ENCODE assay signal across 8 cellular contexts in the genomic region with DNA sequence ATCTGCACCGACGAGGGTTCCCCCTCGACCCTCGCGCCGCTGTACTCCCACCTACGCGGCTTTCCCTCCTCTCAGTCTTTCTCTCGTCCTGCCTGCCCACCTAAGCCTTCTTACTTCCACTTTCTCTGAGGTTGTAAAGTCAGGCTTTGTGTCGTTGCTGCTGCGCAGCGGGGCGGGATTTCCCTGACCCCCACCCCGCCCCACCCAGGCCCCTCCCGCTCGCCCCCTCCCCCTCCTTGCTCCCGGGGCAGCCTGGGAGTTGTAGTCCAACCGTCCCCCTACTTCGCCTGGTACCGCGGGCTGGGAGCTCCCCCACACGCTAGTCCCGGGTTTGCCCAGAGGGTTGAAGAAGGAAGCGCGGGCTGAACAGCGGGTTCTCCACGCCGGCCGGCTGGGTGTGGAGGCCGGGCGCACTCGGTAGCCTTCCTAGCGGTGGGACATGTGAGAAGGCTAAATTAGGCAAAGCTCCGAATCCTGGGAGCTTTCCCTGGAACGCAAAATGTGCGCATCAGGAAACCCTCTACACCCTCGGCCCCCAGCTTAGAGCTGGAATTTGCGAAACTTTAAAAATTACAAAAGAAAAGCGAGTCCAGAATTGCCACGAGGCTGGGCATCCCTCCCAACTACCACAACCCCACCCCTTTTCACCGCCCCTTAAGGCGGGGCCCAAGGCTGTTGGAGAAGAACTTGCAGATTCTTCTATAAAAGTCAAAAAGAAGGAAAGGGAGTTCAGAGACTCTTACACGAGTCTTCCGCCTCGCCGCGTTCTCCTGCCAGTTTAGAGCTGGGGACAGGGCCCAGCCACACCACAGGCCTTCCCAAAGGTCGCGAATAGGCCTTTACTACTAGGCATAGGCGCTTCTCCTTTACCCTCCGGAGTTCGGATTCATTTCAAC. TPM values are rescaled to one million over a fixed set of nuclear protein-coding genes. Genes with fewer than 3 reads are reported as not detected.
A peak's percentile ranks its signal among the peaks of the same experiment; 100 is the strongest.
DNase-seq lines count a peak whose midpoint lies in the region; ATAC-seq and TF ChIP-seq lines count a peak whose summit lies in the region.

A gene (minus strand): TSS at position 153 of the 896 bp plus-strand sequence. CDS start 1,011 bp downstream, outside the sequence.

- H3K9me3 Mint-ChIP-seq in activated T-cell treated with anti-CD3 and anti-CD28 coated beads, Interleukin-2, amount 50 U/mL, for 72 hours, result no peaks in the 10 kb centered on the region
- H3K9me3 Mint-ChIP-seq in naive thymus-derived CD8-positive, alpha-beta T cell, result no peaks in the 10 kb centered on the region
- no peaks in the 10 kb centered on the region for H3K9me3 Mint-ChIP-seq in stimulated activated naive B cell treated with anti-CD40 and anti-IgM and Interleukin-4, amounts not matched to agents 10 μg/mL and 1 μg/mL and 100 μg/mL, for 72 hours

- H3K9me2 ChIP-seq in PC-3 (replicated peaks; ENCODE audit: low read length), result no peaks in the 10 kb centered on the region

- intact Hi-C loops in PC-3 (cut with micrococcal nuclease), result loop anchor here (2.0 kb wide), 1 partner anchor 100 kb away; no protein-coding TSS in a partner anchor

- no peaks in the 10 kb centered on the region for H3K9me3 ChIP-seq in PC-3 (ENCODE audit: low read length)

- peak within 1 kb of the TSS; percentile 80 to 89 for H3K4me3 Mint-ChIP-seq in activated T-cell treated with anti-CD3 and anti-CD28 coated beads, Interleukin-2, amount 50 U/mL, for 72 hours
- H3K4me3 Mint-ChIP-seq in naive thymus-derived CD8-positive, alpha-beta T cell, result peak within 1 kb of the TSS; percentile 81 to 95 (median 91)
- peak within 1 kb of the TSS; percentile 86 to 89 for H3K4me3 Mint-ChIP-seq in stimulated activated naive B cell treated with anti-CD40 and anti-IgM and Interleukin-4, amounts not matched to agents 10 μg/mL and 1 μg/mL and 100 μg/mL, for 72 hours

- H3K27me3 ChIP-seq in PC-3 (ENCODE audit: low read length), result no peaks in the 10 kb centered on the region

- TF ChIP-seq CTCF in PC-3 (conservative IDR thresholded peaks at IDR 0.05; ENCODE audit: low read depth, low read length), result no peak

- peaks cover 15% of the 10 kb centered on the region for H3K4me1 ChIP-seq in PC-3 (ENCODE audit: insufficient read depth, low read length)

- peak within 1 kb of the TSS; percentile 98 for H3K4me2 ChIP-seq in PC-3 (ENCODE audit: low read length)

- H2AFZ ChIP-seq in PC-3 (ENCODE audit: low read length), result peak within 1 kb of the TSS; percentile 100

- POLR2A ChIA-PET in PC-3 (lab: Charles Lee; ENCODE audit: unreplicated experiment), result interaction anchor here (0.6 to 0.7 kb wide), 3 partner anchors 63 to 169 kb away, joined by 3 to 5 read pairs (median 4); no protein-coding TSS in a partner anchor
- POLR2A ChIA-PET in naive thymus-derived CD8-positive, alpha-beta T cell (lab: Charles Lee), result no interaction called here

- no TSS peak for BruUV-seq in PC-3 (replicated peaks; lab: Mats Ljungman, UMichigan)

- H3K27ac Mint-ChIP-seq in activated T-cell treated with anti-CD3 and anti-CD28 coated beads, Interleukin-2, amount 50 U/mL, for 72 hours, result peak within 1 kb of the TSS; percentile 94
- H3K27ac Mint-ChIP-seq in naive thymus-derived CD8-positive, alpha-beta T cell, result peak within 1 kb of the TSS; percentile 80 to 98 (median 96)
- H3K27ac Mint-ChIP-seq in stimulated activated naive B cell treated with anti-CD40 and anti-IgM and Interleukin-4, amounts not matched to agents 10 μg/mL and 1 μg/mL and 100 μg/mL, for 72 hours, result peak within 1 kb of the TSS; percentile 96

- H3K4me3 ChIP-seq in PC-3 (ENCODE audit: low read length), result peak within 1 kb of the TSS; percentile 89

- H3K4me1 Mint-ChIP-seq in activated T-cell treated with anti-CD3 and anti-CD28 coated beads, Interleukin-2, amount 50 U/mL, for 72 hours (ENCODE audit: low read depth), result peaks cover 27% of the 10 kb centered on the region
- H3K4me1 Mint-ChIP-seq in naive thymus-derived CD8-positive, alpha-beta T cell, result peaks cover 5 to 28% (median 20%) of the 10 kb centered on the region in 4 donors
- H3K4me1 Mint-ChIP-seq in stimulated activated naive B cell treated with anti-CD40 and anti-IgM and Interleukin-4, amounts not matched to agents 10 μg/mL and 1 μg/mL and 100 μg/mL, for 72 hours, result peaks cover 5 to 17% of the 10 kb centered on the region in 2 donors

- ATAC-seq in GM19397 (IDR thresholded peaks at IDR 0.05; ENCODE audit: unreplicated experiment) (peak; percentile 73), HG03565 (IDR thresholded peaks at IDR 0.05; ENCODE audit: unreplicated experiment) (peak; percentile 59), PC-3 (peak; percentile 64)
- peak; percentile 83 to 85 for ATAC-seq in activated T-cell treated with anti-CD3 and anti-CD28 coated beads, Interleukin-2, amount 50 U/mL, for 72 hours (replicated peaks in 1 of 2)
- ATAC-seq in naive thymus-derived CD8-positive, alpha-beta T cell, result peak; percentile 76 to 79
- peak; percentile 85 to 87 for ATAC-seq in stimulated activated naive B cell treated with anti-CD40 and anti-IgM and Interleukin-4, amounts not matched to agents 10 μg/mL and 1 μg/mL and 100 μg/mL, for 72 hours (replicated peaks)

- H3K9ac ChIP-seq in PC-3 (ENCODE audit: low read length), result peak within 1 kb of the TSS; percentile 90

- H3K36me3 Mint-ChIP-seq in activated T-cell treated with anti-CD3 and anti-CD28 coated beads, Interleukin-2, amount 50 U/mL, for 72 hours (ENCODE audit: insufficient read depth in 2 of 2), result peaks cover 0 to 3% of the 10 kb centered on the region in 2 donors
- no peaks in the 10 kb centered on the region for H3K36me3 Mint-ChIP-seq in naive thymus-derived CD8-positive, alpha-beta T cell
- H3K36me3 Mint-ChIP-seq in stimulated activated naive B cell treated with anti-CD40 and anti-IgM and Interleukin-4, amounts not matched to agents 10 μg/mL and 1 μg/mL and 100 μg/mL, for 72 hours, result peaks cover 0 to 1% of the 10 kb centered on the region in 2 donors

- peak within 1 kb of the TSS; percentile 82 for H3K27ac ChIP-seq in PC-3 (ENCODE audit: low read length)

- no peaks in the 10 kb centered on the region for H4K20me1 ChIP-seq in PC-3 (ENCODE audit: low read length)

- DNase-seq in CMK (ENCODE audit: low read depth) (peak; percentile 57), PC-3 (peak; percentile 80), fibroblast of gingiva (ENCODE audit: low read depth) (peak; percentile 86)
- DNase-seq in activated T-cell treated with anti-CD3 and anti-CD28 coated beads, Interleukin-2, amount 50 U/mL, for 72 hours, result peak; percentile 78 to 82
- DNase-seq in naive thymus-derived CD8-positive, alpha-beta T cell, result peak; percentile 69 to 91 (median 78)
- peak; percentile 78 for DNase-seq in stimulated activated naive B cell treated with anti-CD40 and anti-IgM and Interleukin-4, amounts not matched to agents 10 μg/mL and 1 μg/mL and 100 μg/mL, for 72 hours

- H3K36me3 ChIP-seq in PC-3 (ENCODE audit: low read depth, low read length), result no peaks in the 10 kb centered on the region

- CTCF ChIA-PET in PC-3 (lab: Charles Lee), result interaction anchor here (0.8 kb wide), 1 partner anchor 124 kb away, joined by 6 read pairs; no protein-coding TSS in a partner anchor

- H3K27me3 Mint-ChIP-seq in activated T-cell treated with anti-CD3 and anti-CD28 coated beads, Interleukin-2, amount 50 U/mL, for 72 hours (ENCODE audit: low read depth), result peaks cover 19% of the 10 kb centered on the region
- peaks cover 0 to 3% (median 0%) of the 10 kb centered on the region in 5 donors for H3K27me3 Mint-ChIP-seq in naive thymus-derived CD8-positive, alpha-beta T cell
- H3K27me3 Mint-ChIP-seq in stimulated activated naive B cell treated with anti-CD40 and anti-IgM and Interleukin-4, amounts not matched to agents 10 μg/mL and 1 μg/mL and 100 μg/mL, for 72 hours, result no peaks in the 10 kb centered on the region

- H3K79me2 ChIP-seq in PC-3 (ENCODE audit: low read length), result peaks cover 37% of the 10 kb centered on the region

- no peaks in the 10 kb centered on the region for H3F3A ChIP-seq in PC-3 (ENCODE audit: low read length, unreplicated experiment)

RNA-seq across cellular contexts. Expression of the gene that starts here (rescaled TPM):
- total RNA-seq in PC-3 (2014; rRNA removed), result 25.8 and 34.8 TPM in 2 replicates
- 10 to 100 TPM; 15.6 to 19.1 TPM for total RNA-seq in activated T-cell treated with anti-CD3 and anti-CD28 coated beads, Interleukin-2, amount 50 U/mL, for 72 hours
- total RNA-seq in naive thymus-derived CD8-positive, alpha-beta T cell, result 10 to 100 TPM; 35.5 to 37.0 TPM
- 1 to 10 TPM; 2.2 to 7.4 (median 5.7) TPM for polyA plus RNA-seq in naive thymus-derived CD8-positive, alpha-beta T cell

Comparison
In these comparisons a context has a peak if more than half of its experiments do, and no peak if none do; other contexts are left out.
1. Peak in every context shown above with its lines: DNase-seq, ATAC-seq, H3K4me3 ChIP-seq and H3K27ac ChIP-seq.